ENCODE assay signal across 1 cellular context in genomic region chr21:36070999-36071398, GRCh38.
TF ChIP-seq lines count a peak whose summit lies in the region.

No MANE protein-coding gene starts in this region.

TF ChIP-seq in WTC11, 78 proteins besides CTCF, POLR2A, EP300 and RAD21 (continued from another document):
- TF ChIP-seq PREB (CRISPR knock-in tag; IDR thresholded peaks at IDR 0.05; ENCODE audit: borderline replicate concordance) (no peak), HMGA2 (CRISPR knock-in tag; IDR thresholded peaks at IDR 0.05) (no peak), PRDM15 (CRISPR knock-in tag; IDR thresholded peaks at IDR 0.05) (no peak)
TF ChIP-seq in WTC11: peak in this region for 0.
